ENCODE assay signal across 11 cellular contexts in genomic region chr6:47701374-47701773, GRCh38.
DNase-seq lines count a peak whose midpoint lies in the region; ATAC-seq and TF ChIP-seq lines count a peak whose summit lies in the region.
"Had no signal": no experiment of that assay in that cellular context is flagged by ENCODE, and none has a peak within 500 bp of the region (broad histone marks: within the 10 kb centered on the region; RNA-seq: fewer than 3 reads in every experiment).

No MANE protein-coding gene starts in this region.

- no peak for TF ChIP-seq CTCF in epithelial cell of esophagus (IDR thresholded peaks at IDR 0.05; ENCODE audit: insufficient read depth, low read depth, low read length, missing control alignments)

- DNase-seq in epithelial cell of esophagus (ENCODE audit: low read depth) = peak; percentile 92
- DNase-seq in NCI-H1436 treated with DMSO at 0.1 percent for 48 hours (lab: John Stamatoyannopoulos, UW) = no peak
- no peak for DNase-seq in COLO829 (ENCODE audit: low spot score)
- no peak for DNase-seq in HCEC 1CT
- no peak for DNase-seq in cerebellar nuclear complex (lab: John Stamatoyannopoulos, UW)
- DNase-seq: DMS79, KG1, T-cell had no signal

- H3K4me3 ChIP-seq in epithelial cell of esophagus (ENCODE audit: low read length) = no peak overlapping the region

- peak; percentile 92 for ATAC-seq in GM18519 (IDR thresholded peaks at IDR 0.05; ENCODE audit: low FRiP score, unreplicated experiment)
- peak; percentile 92 for ATAC-seq in GM21528 (IDR thresholded peaks at IDR 0.05; ENCODE audit: low FRiP score, unreplicated experiment)
- peak; percentile 86 for ATAC-seq in HG03342 (IDR thresholded peaks at IDR 0.05; ENCODE audit: unreplicated experiment)
- ATAC-seq: T-cell had no signal
